In genomic region chr2:760001-760400, GRCh38 we compare ENCODE assay signal across 14 cellular contexts.
"Had no signal": no experiment of that assay in that cellular context is flagged by ENCODE, and none has a peak within 500 bp of the region (broad histone marks: within the 10 kb centered on the region; RNA-seq: fewer than 3 reads in every experiment).

No MANE protein-coding gene starts in this region.

- H3K4me2 ChIP-seq: smooth muscle cell had no signal

- H3K36me3 ChIP-seq: ovary, right atrium auricular region had no signal

- H3K4me3 ChIP-seq: mucosa of descending colon, ovary, right atrium auricular region, smooth muscle cell had no signal

- DNase-seq: effector memory CD8-positive, alpha-beta T cell; foreskin keratinocyte; kidney; left colon; mucosa of descending colon; naive thymus-derived CD8-positive, alpha-beta T cell; nucleus accumbens; ovary; stimulated activated CD4-positive, alpha-beta T cell treated with anti-CD3 and anti-CD28 coated beads, Interleukin-2, amount 100 ng/mL, for 48 hours; stimulated activated naive CD4-positive, alpha-beta T cell treated with Interleukin-2 at 50 U/mL for 16 hours; trophoblast cell had no signal

- H3K27ac Mint-ChIP-seq: effector memory CD8-positive, alpha-beta T cell; naive thymus-derived CD8-positive, alpha-beta T cell had no signal

- ATAC-seq: effector memory CD8-positive, alpha-beta T cell; foreskin keratinocyte; left colon; mucosa of descending colon; naive thymus-derived CD8-positive, alpha-beta T cell had no signal

- H3K4me3 Mint-ChIP-seq: effector memory CD8-positive, alpha-beta T cell; naive thymus-derived CD8-positive, alpha-beta T cell; neural crest cell had no signal

- H3K27me3 ChIP-seq: foreskin keratinocyte, ovary, right atrium auricular region had no signal

- H3K27ac ChIP-seq: foreskin keratinocyte, ovary, right atrium auricular region had no signal

- H3K9me3 ChIP-seq: mucosa of descending colon, ovary, right atrium auricular region had no signal

- H3K4me1 ChIP-seq: foreskin keratinocyte, right atrium auricular region had no signal

- H3K9me3 Mint-ChIP-seq: effector memory CD8-positive, alpha-beta T cell; neural crest cell had no signal
